In genomic region chrX:133544105-133544504, GRCh38 we compare ENCODE assay signal across 14 cellular contexts.
DNase-seq lines count a peak whose midpoint lies in the region; ATAC-seq and TF ChIP-seq lines count a peak whose summit lies in the region.
"Had no signal": no experiment of that assay in that cellular context is flagged by ENCODE, and none has a peak within 500 bp of the region (broad histone marks: within the 10 kb centered on the region; RNA-seq: fewer than 3 reads in every experiment).

No MANE protein-coding gene starts in this region.

- no peaks in the 10 kb centered on the region for H3K27me3 Mint-ChIP-seq in activated CD4-positive, alpha-beta T cell treated with anti-CD3 and anti-CD28 coated beads, Interleukin-2, amount 10 ng/mL, durations not matched to agents 24 days and 14 days

- no peak overlapping the region for H3K27ac Mint-ChIP-seq in activated CD4-positive, alpha-beta T cell treated with anti-CD3 and anti-CD28 coated beads, Interleukin-2, amount 10 ng/mL, durations not matched to agents 24 days and 14 days
- H3K27ac Mint-ChIP-seq: T-helper 2 cell treated with Interferon-gamma antibody and Interleukin-4, amounts not matched to agents 5 μg/mL and 100 μg/mL, for 36 hours had no signal

- no peak for TF ChIP-seq POLR2A in prostate gland (IDR thresholded peaks at IDR 0.05)

- WGBS in prostate gland: 59% methylated on average over 3 of the region's 3 CpGs

- H3K27ac ChIP-seq in upper lobe of right lung: peak overlapping the region; percentile 36
- H3K27ac ChIP-seq in prostate gland: no peak overlapping the region
- H3K27ac ChIP-seq: 22Rv1 had no signal

- no peak overlapping the region for H3K4me3 Mint-ChIP-seq in activated CD4-positive, alpha-beta T cell treated with anti-CD3 and anti-CD28 coated beads, Interleukin-2, amount 10 ng/mL, durations not matched to agents 24 days and 14 days
- H3K4me3 Mint-ChIP-seq: T-helper 2 cell treated with Interferon-gamma antibody and Interleukin-4, amounts not matched to agents 5 μg/mL and 100 μg/mL, for 36 hours had no signal

- no peak for TF ChIP-seq CTCF in upper lobe of right lung (IDR thresholded peaks at IDR 0.05)
- TF ChIP-seq CTCF in prostate gland (IDR thresholded peaks at IDR 0.05): no peak

- peak; percentile 81 for ATAC-seq in upper lobe of right lung

- H3K4me1 Mint-ChIP-seq in activated CD4-positive, alpha-beta T cell treated with anti-CD3 and anti-CD28 coated beads, Interleukin-2, amount 10 ng/mL, durations not matched to agents 24 days and 14 days: no peaks in the 10 kb centered on the region

- H3K36me3 Mint-ChIP-seq in activated CD4-positive, alpha-beta T cell treated with anti-CD3 and anti-CD28 coated beads, Interleukin-2, amount 10 ng/mL, durations not matched to agents 24 days and 14 days (ENCODE audit: low read depth): no peaks in the 10 kb centered on the region

- no peaks in the 10 kb centered on the region for H3K9me3 ChIP-seq in upper lobe of right lung
- H3K9me3 ChIP-seq in prostate gland: no peaks in the 10 kb centered on the region

- H3K27me3 ChIP-seq in upper lobe of right lung (no peaks in the 10 kb centered on the region), prostate gland (replicated peaks; ENCODE audit: insufficient read depth) (no peaks in the 10 kb centered on the region)

- intact Hi-C loops in upper lobe of right lung (cut with DNase I) (no loop called here), prostate gland (cut with DNase I) (no loop called here)
- intact Hi-C loops in activated CD4-positive, alpha-beta T cell treated with anti-CD3 and anti-CD28 coated beads, Interleukin-2, amount 10 ng/mL, durations not matched to agents 24 days and 14 days (cut with micrococcal nuclease): no loop called here

- H3K4me3 ChIP-seq in upper lobe of right lung (no peak overlapping the region), prostate gland (no peak overlapping the region)

- peak; percentile 5 for DNase-seq in NCI-H2196 treated with DMSO at 0.1 percent for 48 hours (lab: John Stamatoyannopoulos, UW; ENCODE audit: unreplicated experiment)
- DNase-seq in NCI-H2196 (lab: John Stamatoyannopoulos, UW; ENCODE audit: unreplicated experiment): no peak
- peak; percentile 18 for DNase-seq in amniotic epithelial cell (ENCODE audit: low read depth)
- peak; percentile 42 for DNase-seq in iris pigment epithelial cell (ENCODE audit: low read depth)
- DNase-seq in upper lobe of right lung: no peak
- no peak for DNase-seq in prostate gland (ENCODE audit: low spot score)
- no peak for DNase-seq in activated CD4-positive, CD25-positive, alpha-beta regulatory T cell treated with anti-CD3 and anti-CD28 coated beads, Interleukin-2, amount 50 U/mL, for 72 hours
- DNase-seq in activated CD4-positive, alpha-beta T cell treated with anti-CD3 and anti-CD28 coated beads, Interleukin-2, amount 10 ng/mL, durations not matched to agents 24 days and 14 days: no peak
- DNase-seq: activated CD8-positive, alpha-beta memory T cell treated with anti-CD3 and anti-CD28 coated beads, Interleukin-2, amount 50 U/mL, for 48 hours; KG1; stimulated activated CD4-positive, alpha-beta T cell treated with anti-CD3 and anti-CD28 coated beads, Interleukin-4, amount 100 ng/mL, for 1 hour; substantia nigra had no signal

- H3K36me3 ChIP-seq in upper lobe of right lung (no peaks in the 10 kb centered on the region), prostate gland (no peaks in the 10 kb centered on the region)

- H3K4me1 ChIP-seq in upper lobe of right lung (no peaks in the 10 kb centered on the region), prostate gland (replicated peaks) (no peaks in the 10 kb centered on the region)

- H3K9me3 Mint-ChIP-seq in activated CD4-positive, alpha-beta T cell treated with anti-CD3 and anti-CD28 coated beads, Interleukin-2, amount 10 ng/mL, durations not matched to agents 24 days and 14 days: no peaks in the 10 kb centered on the region
- H3K9me3 Mint-ChIP-seq: T-helper 2 cell treated with Interferon-gamma antibody and Interleukin-4, amounts not matched to agents 5 μg/mL and 100 μg/mL, for 36 hours had no signal

Comparison
In these comparisons a context has a peak if more than half of its experiments do, and no peak if none do; other contexts are left out.
1. DNase-seq: peak in NCI-H2196 treated with DMSO at 0.1 percent for 48 hours (single experiment), amniotic epithelial cell (single experiment) and iris pigment epithelial cell (single experiment); none in NCI-H2196 (single experiment), upper lobe of right lung (single experiment), prostate gland (single experiment), activated CD4-positive, CD25-positive, alpha-beta regulatory T cell treated with anti-CD3 and anti-CD28 coated beads, Interleukin-2, amount 50 U/mL, for 72 hours (single experiment) and activated CD4-positive, alpha-beta T cell treated with anti-CD3 and anti-CD28 coated beads, Interleukin-2, amount 10 ng/mL, durations not matched to agents 24 days and 14 days (single experiment).